Comparison of ENCODE assay signal across 1 cellular context in the genomic region with DNA sequence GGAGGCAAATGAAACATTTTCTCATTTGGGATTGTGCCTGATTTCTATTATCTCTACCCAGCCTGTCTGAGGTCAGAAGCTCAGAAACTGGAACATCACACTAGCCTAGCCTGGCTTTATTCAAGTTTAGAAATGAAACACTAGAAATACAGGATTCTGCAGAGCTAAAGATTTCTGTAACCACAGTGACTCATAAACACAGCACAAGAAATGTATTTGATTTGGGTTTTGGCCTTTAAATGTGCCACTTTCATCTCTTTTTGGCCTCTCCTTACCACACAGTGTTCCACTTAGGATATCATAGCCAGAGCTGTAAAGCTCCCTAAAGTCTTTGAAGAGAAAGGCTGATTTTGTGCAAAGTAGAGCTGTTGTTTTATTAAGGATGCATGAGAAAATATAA.
TF ChIP-seq lines count a peak whose summit lies in the region.

No MANE protein-coding gene starts in this region.

TF ChIP-seq in WTC11, 78 proteins besides CTCF, POLR2A, EP300 and RAD21:
- TF ChIP-seq, protein P1, sequence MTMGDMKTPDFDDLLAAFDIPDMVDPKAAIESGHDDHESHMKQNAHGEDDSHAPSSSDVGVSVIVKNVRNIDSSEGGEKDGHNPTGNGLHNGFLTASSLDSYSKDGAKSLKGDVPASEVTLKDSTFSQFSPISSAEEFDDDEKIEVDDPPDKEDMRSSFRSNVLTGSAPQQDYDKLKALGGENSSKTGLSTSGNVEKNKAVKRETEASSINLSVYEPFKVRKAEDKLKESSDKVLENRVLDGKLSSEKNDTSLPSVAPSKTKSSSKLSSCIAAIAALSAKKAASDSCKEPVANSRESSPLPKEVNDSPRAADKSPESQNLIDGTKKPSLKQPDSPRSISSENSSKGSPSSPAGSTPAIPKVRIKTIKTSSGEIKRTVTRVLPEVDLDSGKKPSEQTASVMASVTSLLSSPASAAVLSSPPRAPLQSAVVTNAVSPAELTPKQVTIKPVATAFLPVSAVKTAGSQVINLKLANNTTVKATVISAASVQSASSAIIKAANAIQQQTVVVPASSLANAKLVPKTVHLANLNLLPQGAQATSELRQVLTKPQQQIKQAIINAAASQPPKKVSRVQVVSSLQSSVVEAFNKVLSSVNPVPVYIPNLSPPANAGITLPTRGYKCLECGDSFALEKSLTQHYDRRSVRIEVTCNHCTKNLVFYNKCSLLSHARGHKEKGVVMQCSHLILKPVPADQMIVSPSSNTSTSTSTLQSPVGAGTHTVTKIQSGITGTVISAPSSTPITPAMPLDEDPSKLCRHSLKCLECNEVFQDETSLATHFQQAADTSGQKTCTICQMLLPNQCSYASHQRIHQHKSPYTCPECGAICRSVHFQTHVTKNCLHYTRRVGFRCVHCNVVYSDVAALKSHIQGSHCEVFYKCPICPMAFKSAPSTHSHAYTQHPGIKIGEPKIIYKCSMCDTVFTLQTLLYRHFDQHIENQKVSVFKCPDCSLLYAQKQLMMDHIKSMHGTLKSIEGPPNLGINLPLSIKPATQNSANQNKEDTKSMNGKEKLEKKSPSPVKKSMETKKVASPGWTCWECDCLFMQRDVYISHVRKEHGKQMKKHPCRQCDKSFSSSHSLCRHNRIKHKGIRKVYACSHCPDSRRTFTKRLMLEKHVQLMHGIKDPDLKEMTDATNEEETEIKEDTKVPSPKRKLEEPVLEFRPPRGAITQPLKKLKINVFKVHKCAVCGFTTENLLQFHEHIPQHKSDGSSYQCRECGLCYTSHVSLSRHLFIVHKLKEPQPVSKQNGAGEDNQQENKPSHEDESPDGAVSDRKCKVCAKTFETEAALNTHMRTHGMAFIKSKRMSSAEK (CRISPR knock-in tag; IDR thresholded peaks at IDR 0.05; ENCODE audit: borderline replicate concordance): no peak
- TF ChIP-seq CBFB (CRISPR knock-in tag; IDR thresholded peaks at IDR 0.05; ENCODE audit: low read depth): no peak
- no peak for TF ChIP-seq FOXK1 (CRISPR knock-in tag; IDR thresholded peaks at IDR 0.05)
- no peak for TF ChIP-seq IRF2 (CRISPR knock-in tag; IDR thresholded peaks at IDR 0.05; ENCODE audit: borderline replicate concordance, low read depth)
- TF ChIP-seq AFF4 (CRISPR knock-in tag; IDR thresholded peaks at IDR 0.05; ENCODE audit: borderline replicate concordance): no peak
- no peak for TF ChIP-seq ATF1 (CRISPR knock-in tag; IDR thresholded peaks at IDR 0.05)
- TF ChIP-seq TP53 (CRISPR knock-in tag; IDR thresholded peaks at IDR 0.05): no peak
- no peak for TF ChIP-seq MXD4 (CRISPR knock-in tag; IDR thresholded peaks at IDR 0.05; ENCODE audit: borderline replicate concordance)
- TF ChIP-seq, protein P2, sequence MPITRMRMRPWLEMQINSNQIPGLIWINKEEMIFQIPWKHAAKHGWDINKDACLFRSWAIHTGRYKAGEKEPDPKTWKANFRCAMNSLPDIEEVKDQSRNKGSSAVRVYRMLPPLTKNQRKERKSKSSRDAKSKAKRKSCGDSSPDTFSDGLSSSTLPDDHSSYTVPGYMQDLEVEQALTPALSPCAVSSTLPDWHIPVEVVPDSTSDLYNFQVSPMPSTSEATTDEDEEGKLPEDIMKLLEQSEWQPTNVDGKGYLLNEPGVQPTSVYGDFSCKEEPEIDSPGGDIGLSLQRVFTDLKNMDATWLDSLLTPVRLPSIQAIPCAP (CRISPR knock-in tag; IDR thresholded peaks at IDR 0.05): no peak
- TF ChIP-seq, protein P3, sequence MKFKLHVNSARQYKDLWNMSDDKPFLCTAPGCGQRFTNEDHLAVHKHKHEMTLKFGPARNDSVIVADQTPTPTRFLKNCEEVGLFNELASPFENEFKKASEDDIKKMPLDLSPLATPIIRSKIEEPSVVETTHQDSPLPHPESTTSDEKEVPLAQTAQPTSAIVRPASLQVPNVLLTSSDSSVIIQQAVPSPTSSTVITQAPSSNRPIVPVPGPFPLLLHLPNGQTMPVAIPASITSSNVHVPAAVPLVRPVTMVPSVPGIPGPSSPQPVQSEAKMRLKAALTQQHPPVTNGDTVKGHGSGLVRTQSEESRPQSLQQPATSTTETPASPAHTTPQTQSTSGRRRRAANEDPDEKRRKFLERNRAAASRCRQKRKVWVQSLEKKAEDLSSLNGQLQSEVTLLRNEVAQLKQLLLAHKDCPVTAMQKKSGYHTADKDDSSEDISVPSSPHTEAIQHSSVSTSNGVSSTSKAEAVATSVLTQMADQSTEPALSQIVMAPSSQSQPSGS (CRISPR knock-in tag; IDR thresholded peaks at IDR 0.05; ENCODE audit: borderline replicate concordance, low read depth): no peak
- TF ChIP-seq, protein P4, sequence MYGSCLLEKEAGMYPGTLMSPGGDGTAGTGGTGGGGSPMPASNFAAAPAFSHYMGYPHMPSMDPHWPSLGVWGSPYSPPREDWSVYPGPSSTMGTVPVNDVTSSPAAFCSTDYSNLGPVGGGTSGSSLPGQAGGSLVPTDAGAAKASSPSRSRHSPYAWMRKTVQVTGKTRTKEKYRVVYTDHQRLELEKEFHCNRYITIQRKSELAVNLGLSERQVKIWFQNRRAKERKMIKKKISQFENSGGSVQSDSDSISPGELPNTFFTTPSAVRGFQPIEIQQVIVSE (CRISPR knock-in tag; IDR thresholded peaks at IDR 0.05; ENCODE audit: borderline replicate concordance): no peak
